In the genomic region with DNA sequence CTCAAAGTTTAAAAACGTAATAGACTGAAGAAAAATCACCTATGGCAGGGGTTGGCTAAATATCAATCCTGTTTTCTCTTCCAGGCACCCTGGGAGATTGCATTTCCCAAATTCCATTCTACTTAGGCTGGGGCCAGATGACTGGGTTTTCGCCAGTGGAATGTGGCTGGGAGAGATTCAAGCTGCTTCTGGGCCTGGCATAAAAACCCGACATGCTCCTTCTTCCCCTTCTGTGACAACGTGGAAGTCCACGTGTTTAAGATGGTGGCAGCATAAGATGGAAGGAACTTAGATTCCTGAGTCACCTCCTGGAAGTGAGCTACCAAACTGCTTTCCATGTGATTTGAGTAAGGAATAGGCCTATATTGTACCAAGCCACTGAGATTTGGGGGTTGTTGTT, we compare ENCODE assay signal across 13 cellular contexts.
DNase-seq lines count a peak whose midpoint lies in the region; ATAC-seq, FAIRE-seq and TF ChIP-seq lines count a peak whose summit lies in the region.
"Had no signal": no experiment of that assay in that cellular context is flagged by ENCODE, and none has a peak within 500 bp of the region (broad histone marks: within the 10 kb centered on the region; RNA-seq: fewer than 3 reads in every experiment).

No MANE protein-coding gene starts in this region.

- H3K27me3 Mint-ChIP-seq in Caco-2 (ENCODE audit: insufficient read depth, unreplicated experiment) = peaks cover 11% of the 10 kb centered on the region

- DNase-seq in GM04503 (ENCODE audit: low read depth) (peak; percentile 87), RCC 7860 (ENCODE audit: low spot score) (peak; percentile 64), fibroblast of villous mesenchyme (ENCODE audit: low read depth) (peak; percentile 67), pancreas (peak in 3 of 6 donors; percentile 52 to 65 (median 57)), COR-L47 (lab: John Stamatoyannopoulos, UW) (no peak), Caco-2 (no peak)
- DNase-seq: activated CD4-positive, alpha-beta T cell treated with anti-CD3 and anti-CD28 coated beads for 48 hours; NCI-H1092; nephron progenitor cell; RPMI8226 had no signal

- H3K4me3 ChIP-seq in fibroblast of villous mesenchyme (ENCODE audit: low read depth, low read length) = no peak overlapping the region
- no peak overlapping the region for H3K4me3 ChIP-seq in pancreas
- H3K4me3 ChIP-seq in Caco-2 (ENCODE audit: low read depth, low read length) = no peak overlapping the region

- H3K27ac Mint-ChIP-seq in Caco-2 (ENCODE audit: unreplicated experiment) = no peak overlapping the region
- H3K27ac Mint-ChIP-seq: nephron progenitor cell had no signal

- no peak for TF ChIP-seq CTCF in fibroblast of villous mesenchyme (IDR thresholded peaks at IDR 0.05; ENCODE audit: insufficient read depth, low read depth, low read length)
- no peak for TF ChIP-seq CTCF in pancreas (IDR thresholded peaks at IDR 0.05)
- TF ChIP-seq CTCF in Caco-2 (IDR thresholded peaks at IDR 0.05; ENCODE audit: insufficient read depth in 1 of 2, low read depth in 1 of 2, low read length in 1 of 2, severe bottlenecking in 1 of 2, unreplicated experiment in 1 of 2) = no peak

- 23 to 26% methylated on average over 5 of the region's 5 CpGs for WGBS in pancreas, 2 donors

- peak; percentile 74 to 90 (median 84) for ATAC-seq in pancreas
- ATAC-seq in HG03025 (IDR thresholded peaks at IDR 0.05; ENCODE audit: low FRiP score, unreplicated experiment) = no peak
- ATAC-seq in GM21528 (IDR thresholded peaks at IDR 0.05; ENCODE audit: low FRiP score, unreplicated experiment) = no peak

- POLR2A ChIA-PET in Caco-2 (lab: Charles Lee) = no interaction called here

- intact Hi-C loops in pancreas (cut with DNase I) = no loop called here
- intact Hi-C loops in Caco-2 (cut with micrococcal nuclease; ENCODE audit: unreplicated experiment) = no loop called here

- CTCF ChIA-PET in Caco-2 (lab: Charles Lee) = interaction anchor here (1.0 kb wide), 1 partner anchor 11 kb away, joined by 3 read pairs; no protein-coding TSS in a partner anchor

- H3K4me1 ChIP-seq in pancreas (no peaks in the 10 kb centered on the region), Caco-2 (no peaks in the 10 kb centered on the region; the same call in 1 of the 2 replicates)

- BruUV-seq in Caco-2 (replicated peaks; lab: Mats Ljungman, UMichigan) = no TSS peak

- H3K27me3 ChIP-seq in pancreas = no peaks in the 10 kb centered on the region
- no peaks in the 10 kb centered on the region; the same call in 1 of the 2 replicates for H3K27me3 ChIP-seq in Caco-2 (replicated peaks; ENCODE audit: control insufficient read depth, insufficient read depth, low read length)

- peaks cover 15% of the 10 kb centered on the region for H3K9me3 Mint-ChIP-seq in Caco-2 (ENCODE audit: unreplicated experiment)

- FAIRE-seq in RCC 7860 (lab: Jason Lieb, UNC) (peak; percentile 7), pancreas (lab: Jason Lieb, UNC) (no peak)
- FAIRE-seq: frontal cortex had no signal

- H3K36me3 Mint-ChIP-seq in Caco-2 (ENCODE audit: insufficient read depth, unreplicated experiment) = no peaks in the 10 kb centered on the region

- no peaks in the 10 kb centered on the region for H3K4me1 Mint-ChIP-seq in Caco-2 (ENCODE audit: low read depth, unreplicated experiment)

- H3K4me3 Mint-ChIP-seq in Caco-2 (ENCODE audit: unreplicated experiment) = no peak overlapping the region
- H3K4me3 Mint-ChIP-seq: nephron progenitor cell had no signal

- H3K36me3 ChIP-seq in pancreas (no peaks in the 10 kb centered on the region), Caco-2 (ENCODE audit: control insufficient read depth, insufficient read depth, low read length) (no peaks in the 10 kb centered on the region)

- H3K27ac ChIP-seq in pancreas = peak overlapping the region; percentile 68 to 73 (median 70)

- no peaks in the 10 kb centered on the region for H3K9me3 ChIP-seq in pancreas
- no peaks in the 10 kb centered on the region for H3K9me3 ChIP-seq in Caco-2

Comparison
In these comparisons a context has a peak if more than half of its experiments do, and no peak if none do; other contexts are left out.
1. DNase-seq: peak in GM04503 (single experiment), RCC 7860 (single experiment) and fibroblast of villous mesenchyme (single experiment); none in COR-L47 (single experiment) and Caco-2 (0 of 2).
2. ATAC-seq: peak in pancreas (4 of 4); none in HG03025 (single experiment) and GM21528 (single experiment).